In genomic region chr4:112766422-112766821, GRCh38 we compare ENCODE assay signal across 10 cellular contexts.
A peak's percentile ranks its signal among the peaks of the same experiment; 100 is the strongest.
DNase-seq lines count a peak whose midpoint lies in the region; ATAC-seq, FAIRE-seq and TF ChIP-seq lines count a peak whose summit lies in the region.
"Had no signal": no experiment of that assay in that cellular context is flagged by ENCODE, and none has a peak within 500 bp of the region (broad histone marks: within the 10 kb centered on the region; RNA-seq: fewer than 3 reads in every experiment).

No MANE protein-coding gene starts in this region.

- no peaks in the 10 kb centered on the region for H3K4me1 ChIP-seq in PC-3 (ENCODE audit: insufficient read depth, low read length)

- no peaks in the 10 kb centered on the region for H3K36me3 ChIP-seq in PC-3 (ENCODE audit: low read depth, low read length)

- H3K9me3 ChIP-seq in PC-3 (ENCODE audit: low read length): no peaks in the 10 kb centered on the region

- H4K20me1 ChIP-seq in PC-3 (ENCODE audit: low read length): no peaks in the 10 kb centered on the region

- no TSS peak for BruUV-seq in PC-3 (replicated peaks; lab: Mats Ljungman, UMichigan)

- no peaks in the 10 kb centered on the region for H3K9me2 ChIP-seq in PC-3 (replicated peaks; ENCODE audit: low read length)

- peak; percentile 62 for ATAC-seq in PC-3
- no peak for ATAC-seq in GM19463 (IDR thresholded peaks at IDR 0.05; ENCODE audit: unreplicated experiment)
- no peak for ATAC-seq in GM18505 (IDR thresholded peaks at IDR 0.05; ENCODE audit: unreplicated experiment)
- no peak for ATAC-seq in GM18873 (IDR thresholded peaks at IDR 0.05; ENCODE audit: low FRiP score, unreplicated experiment)

- no peak overlapping the region for H3K9ac ChIP-seq in PC-3 (ENCODE audit: low read length)

- FAIRE-seq in frontal cortex (lab: Jason Lieb, UNC): no peak

- H3K27ac ChIP-seq in PC-3 (ENCODE audit: low read length): no peak overlapping the region
- H3K27ac ChIP-seq: SK-N-MC, skin epidermis had no signal

- POLR2A ChIA-PET in PC-3 (lab: Charles Lee; ENCODE audit: unreplicated experiment): no interaction called here

- peak; percentile 66 for TF ChIP-seq CTCF in AG09319 (IDR thresholded peaks at IDR 0.05; ENCODE audit: low read depth, low read length)
- TF ChIP-seq CTCF in GM12874 (IDR thresholded peaks at IDR 0.05; ENCODE audit: insufficient read depth, low read depth, low read length): peak; percentile 45; the same call in 1 of the 2 replicates
- TF ChIP-seq CTCF in PC-3 (conservative IDR thresholded peaks at IDR 0.05; ENCODE audit: low read depth, low read length): peak; percentile 58
- peak; percentile 68 for TF ChIP-seq CTCF in foreskin fibroblast (IDR thresholded peaks at IDR 0.05; ENCODE audit: low read depth, low read length)

- CTCF ChIA-PET in PC-3 (lab: Charles Lee): interaction anchor here (0.6 kb wide), 1 partner anchor 205 kb away, joined by 11 read pairs; no protein-coding TSS in a partner anchor

- no peak overlapping the region for H3K4me2 ChIP-seq in PC-3 (ENCODE audit: low read length)

- H3K4me3 ChIP-seq in PC-3 (ENCODE audit: low read length): no peak overlapping the region
- no peak overlapping the region for H3K4me3 ChIP-seq in foreskin fibroblast (ENCODE audit: low read depth in 1 of 2, low read length in 2 of 2)
- H3K4me3 ChIP-seq: SK-N-MC, skin epidermis had no signal

- H2AFZ ChIP-seq in PC-3 (ENCODE audit: low read length): no peak overlapping the region

- H3K79me2 ChIP-seq in PC-3 (ENCODE audit: low read length): no peaks in the 10 kb centered on the region

- no peak for TF ChIP-seq POLR2A in GM18505 (IDR thresholded peaks at IDR 0.05; ENCODE audit: borderline replicate concordance, extremely low read depth, insufficient read depth, insufficient read length)

- intact Hi-C loops in PC-3 (cut with micrococcal nuclease): loop anchor here (1.0 to 10.0 kb wide), 2 partner anchors 172 to 328 kb away; no protein-coding TSS in a partner anchor

- H3F3A ChIP-seq in PC-3 (ENCODE audit: low read length, unreplicated experiment): no peaks in the 10 kb centered on the region

- no peaks in the 10 kb centered on the region for H3K27me3 ChIP-seq in PC-3 (ENCODE audit: low read length)

- DNase-seq in AG09319 (ENCODE audit: extremely low read depth, low read depth): peak; percentile 4
- DNase-seq in PC-3: peak; percentile 27
- DNase-seq in foreskin fibroblast: peak; percentile 28 to 75
- no peak for DNase-seq in frontal cortex (ENCODE audit: low spot score in 2 of 2)

Comparison
In these comparisons a context has a peak if more than half of its experiments do, and no peak if none do; other contexts are left out.
1. DNase-seq: peak in AG09319 (single experiment), PC-3 (single experiment) and foreskin fibroblast (2 of 2); none in frontal cortex (0 of 2).
2. Peak in every context shown above with its lines, with median percentiles within 50 percentile points of each other: CTCF ChIP-seq.